In the genomic region with DNA sequence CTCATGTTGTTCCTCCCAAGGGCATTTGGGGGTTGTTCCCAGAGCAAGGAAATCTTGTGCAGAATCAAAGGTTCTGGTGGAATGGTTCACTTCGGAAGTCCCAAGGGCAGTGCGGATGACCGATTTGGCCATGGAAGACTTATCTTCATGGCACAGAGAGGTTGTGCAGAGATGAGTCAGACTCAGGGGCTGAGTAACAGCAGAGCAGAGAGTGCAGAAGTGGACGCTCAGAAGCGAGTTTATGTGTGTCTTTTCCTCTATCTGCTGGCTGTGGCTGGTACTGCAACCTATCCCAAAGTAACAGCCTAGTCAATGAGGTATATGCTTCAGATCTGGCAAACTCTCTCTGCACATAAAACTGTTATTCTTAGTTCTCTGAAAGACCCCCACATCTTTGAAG, we compare ENCODE assay signal across 8 cellular contexts.
DNase-seq lines count a peak whose midpoint lies in the region; ATAC-seq and TF ChIP-seq lines count a peak whose summit lies in the region.

No MANE protein-coding gene starts in this region.

- no peaks in the 10 kb centered on the region for H3K9me3 ChIP-seq in stomach

- ATAC-seq in GM21619 (IDR thresholded peaks at IDR 0.05; ENCODE audit: unreplicated experiment): peak; percentile 95
- peak; percentile 77 to 85 for ATAC-seq in left cardiac atrium

- H3K4me1 ChIP-seq in stomach: no peaks in the 10 kb centered on the region

- H3K27ac ChIP-seq in stomach: peak overlapping the region in 1 of 5 donors; percentile 7

- no peak for TF ChIP-seq EP300 in stomach (IDR thresholded peaks at IDR 0.05)

- peak; percentile 53 for DNase-seq in GM12865 (ENCODE audit: low read depth)
- peak; percentile 73 for DNase-seq in HPDE6-E6E7 (ENCODE audit: extremely low spot score)
- DNase-seq in UCSD-AML1 (lab: John Stamatoyannopoulos, UW; ENCODE audit: unreplicated experiment): peak; percentile 11
- peak; percentile 56 for DNase-seq in left cardiac atrium
- peak; percentile 30 for DNase-seq in stomach
- no peak for DNase-seq in activated CD4-positive, CD25-positive, alpha-beta regulatory T cell (lab: John Stamatoyannopoulos, UW)
- DNase-seq in effector CD4-positive, alpha-beta T cell: no peak

- TF ChIP-seq CTCF in GM12865 (IDR thresholded peaks at IDR 0.05; ENCODE audit: insufficient read depth, low read depth, low read length, missing control alignments): peak; percentile 59
- peak in 5 of 7 experiments; percentile 33 to 47 (median 44) for TF ChIP-seq CTCF in stomach (IDR thresholded peaks at IDR 0.05)

- 62 to 67% (median 63%) methylated on average over 5 of the region's 5 CpGs for WGBS in stomach, 5 donors

- H3K4me3 ChIP-seq in GM12865 (ENCODE audit: low read depth, low read length): no peak overlapping the region
- no peak overlapping the region for H3K4me3 ChIP-seq in stomach

- TF ChIP-seq POLR2A in stomach (IDR thresholded peaks at IDR 0.05): no peak

- H3K36me3 ChIP-seq in stomach: peaks cover 0 to 48% (median 24%) of the 10 kb centered on the region in 4 donors

- intact Hi-C loops in left cardiac atrium (cut with DNase I): loop anchor here (10.0 kb wide), 1 partner anchor 63 kb away; no protein-coding TSS in a partner anchor
- intact Hi-C loops in stomach (cut with DNase I; ENCODE audit: low total_unique reads): no loop called here

- H3K27me3 ChIP-seq in stomach: no peaks in the 10 kb centered on the region

Comparison
In these comparisons a context has a peak if more than half of its experiments do, and no peak if none do; other contexts are left out.
1. DNase-seq: peak in GM12865 (single experiment), HPDE6-E6E7 (single experiment), UCSD-AML1 (single experiment), left cardiac atrium (single experiment) and stomach (single experiment); none in activated CD4-positive, CD25-positive, alpha-beta regulatory T cell (0 of 4) and effector CD4-positive, alpha-beta T cell (single experiment).